Comparison of ENCODE assay signal across 23 cellular contexts in genomic region chr16:58040945-58041627, GRCh38.
"Had no signal": no experiment of that assay in that cellular context is flagged by ENCODE, and none has a peak within 500 bp of the region (broad histone marks: within the 10 kb centered on the region; RNA-seq: fewer than 3 reads in every experiment).

No MANE protein-coding gene starts in this region.

- H3K4me1 ChIP-seq: colonic mucosa, foreskin keratinocyte, neural progenitor cell, sigmoid colon had no signal

- H3K9ac ChIP-seq: neural progenitor cell had no signal

- DNase-seq: colonic mucosa; effector CD4-positive, alpha-beta T cell; endodermal cell; erythroblast; foreskin keratinocyte; immature natural killer cell; left cardiac atrium; left ventricle myocardium inferior; lower lobe of right lung; mesenchymal stem cell; midbrain; sigmoid colon; stimulated activated CD4-positive, alpha-beta T cell treated with anti-CD3 and anti-CD28 coated beads, Interleukin-2, amount 100 ng/mL, for 24 hours; stimulated activated CD4-positive, alpha-beta T cell treated with anti-CD3 and anti-CD28 coated beads, Interleukin-4, amount 100 ng/mL, for 4 hours; stimulated activated naive B cell treated with anti-CD40 and anti-IgM and Interleukin-4, amounts not matched to agents 10 μg/mL and 1 μg/mL and 100 μg/mL, for 72 hours; stomach; substantia nigra; transverse colon had no signal

- H3K4me2 ChIP-seq: neural progenitor cell had no signal

- H3K4me3 ChIP-seq: colonic mucosa, left ventricle myocardium inferior, lower lobe of right lung, neural progenitor cell, right atrium auricular region, sigmoid colon, skin epidermis, stomach, thoracic aorta, transverse colon had no signal

- H3K9me3 ChIP-seq: colonic mucosa, left ventricle myocardium inferior, lower lobe of right lung, right atrium auricular region, sigmoid colon, stomach, thoracic aorta, transverse colon had no signal

- ATAC-seq: foreskin keratinocyte; left cardiac atrium; lower lobe of right lung; natural killer cell treated with Interleukin-12 subunit alpha and Interleukin-12 subunit beta and Interleukin-15 and Interleukin-18, amount 100 ng/mL, for 72 hours; stimulated activated naive B cell treated with anti-CD40 and anti-IgM and Interleukin-4, amounts not matched to agents 10 μg/mL and 1 μg/mL and 100 μg/mL, for 72 hours had no signal

- H3K27ac ChIP-seq: colonic mucosa, foreskin keratinocyte, left ventricle myocardium inferior, lower lobe of right lung, neural progenitor cell, right atrium auricular region, sigmoid colon, skin epidermis, stomach, thoracic aorta, transverse colon had no signal

- H3K36me3 ChIP-seq: neural progenitor cell, thoracic aorta had no signal

- H3K27me3 ChIP-seq: colonic mucosa, foreskin keratinocyte, neural progenitor cell, right atrium auricular region, sigmoid colon, stomach, transverse colon had no signal

- H2AFZ ChIP-seq: neural progenitor cell had no signal
